Comparison of ENCODE assay signal across 11 cellular contexts in genomic region chr14:32897724-32898064, GRCh38. TPM values are rescaled to one million over a fixed set of nuclear protein-coding genes. Genes with fewer than 3 reads are reported as not detected.
DNase-seq lines count a peak whose midpoint lies in the region; ATAC-seq and TF ChIP-seq lines count a peak whose summit lies in the region.
"Had no signal": no experiment of that assay in that cellular context is flagged by ENCODE, and none has a peak within 500 bp of the region (broad histone marks: within the 10 kb centered on the region; RNA-seq: fewer than 3 reads in every experiment).

No MANE protein-coding gene starts in this region.

- no peaks in the 10 kb centered on the region for H3K9me3 Mint-ChIP-seq in activated naive CD4-positive, alpha-beta T cell treated with anti-CD3 and anti-CD28 coated beads, Interleukin-2, amount 10 ng/mL, durations not matched to agents 7 days and 5 days
- no peaks in the 10 kb centered on the region for H3K9me3 Mint-ChIP-seq in activated naive CD4-positive, alpha-beta T cell treated with anti-CD3 and anti-CD28 coated beads, Interleukin-2, amount 50 U/mL, for 72 hours
- no peaks in the 10 kb centered on the region for H3K9me3 Mint-ChIP-seq in chondrocyte (ENCODE audit: low read depth)
- no peaks in the 10 kb centered on the region for H3K9me3 Mint-ChIP-seq in activated CD4-positive, alpha-beta T cell treated with anti-CD3 and anti-CD28 coated beads for 36 hours (ENCODE audit: low read depth)

- no peaks in the 10 kb centered on the region for H3K27me3 Mint-ChIP-seq in activated naive CD4-positive, alpha-beta T cell treated with anti-CD3 and anti-CD28 coated beads, Interleukin-2, amount 10 ng/mL, durations not matched to agents 7 days and 5 days
- no peaks in the 10 kb centered on the region for H3K27me3 Mint-ChIP-seq in chondrocyte (ENCODE audit: low read depth)
- peaks cover 1% of the 10 kb centered on the region for H3K27me3 Mint-ChIP-seq in activated CD4-positive, alpha-beta T cell treated with anti-CD3 and anti-CD28 coated beads for 36 hours
- H3K27me3 Mint-ChIP-seq: CD8-positive, alpha-beta memory T cell had no signal

- no peaks in the 10 kb centered on the region for H3K36me3 ChIP-seq in urinary bladder (ENCODE audit: insufficient read depth)
- H3K36me3 ChIP-seq: thyroid gland had no signal

- no peaks in the 10 kb centered on the region for H3K4me1 ChIP-seq in mononuclear cell (ENCODE audit: insufficient read depth, low read length)
- H3K4me1 ChIP-seq in urinary bladder (ENCODE audit: insufficient read depth), result no peaks in the 10 kb centered on the region

- H3K9me3 ChIP-seq in mononuclear cell (ENCODE audit: low read depth, low read length), result no peaks in the 10 kb centered on the region
- H3K9me3 ChIP-seq: thyroid gland had no signal

- intact Hi-C loops in activated CD4-positive, alpha-beta T cell treated with anti-CD3 and anti-CD28 coated beads for 36 hours (cut with DNase I, micrococcal nuclease), result no loop called here

- no peak overlapping the region for H3K27ac ChIP-seq in urinary bladder (ENCODE audit: low read depth)

- H3K4me3 Mint-ChIP-seq in activated naive CD4-positive, alpha-beta T cell treated with anti-CD3 and anti-CD28 coated beads, Interleukin-2, amount 10 ng/mL, durations not matched to agents 7 days and 5 days, result peak overlapping the region; percentile 49
- H3K4me3 Mint-ChIP-seq in chondrocyte (ENCODE audit: unreplicated experiment), result peak overlapping the region; percentile 48
- no peak overlapping the region for H3K4me3 Mint-ChIP-seq in activated CD4-positive, alpha-beta T cell treated with anti-CD3 and anti-CD28 coated beads for 36 hours

- TF ChIP-seq CTCF in chondrocyte (IDR thresholded peaks at IDR 0.05), result no peak

- no peak overlapping the region for H3K27ac Mint-ChIP-seq in activated naive CD4-positive, alpha-beta T cell treated with anti-CD3 and anti-CD28 coated beads, Interleukin-2, amount 10 ng/mL, durations not matched to agents 7 days and 5 days
- H3K27ac Mint-ChIP-seq in activated naive CD4-positive, alpha-beta T cell treated with anti-CD3 and anti-CD28 coated beads, Interleukin-2, amount 50 U/mL, for 72 hours, result peak overlapping the region in 1 of 2 donors; percentile 8
- no peak overlapping the region for H3K27ac Mint-ChIP-seq in chondrocyte (ENCODE audit: unreplicated experiment)
- H3K27ac Mint-ChIP-seq in activated CD4-positive, alpha-beta T cell treated with anti-CD3 and anti-CD28 coated beads for 36 hours, result no peak overlapping the region

- no peaks in the 10 kb centered on the region for H3K27me3 ChIP-seq in mononuclear cell (ENCODE audit: insufficient read depth, low read length)
- H3K27me3 ChIP-seq: thyroid gland had no signal

- no peak for DNase-seq in activated naive CD4-positive, alpha-beta T cell treated with anti-CD3 and anti-CD28 coated beads, Interleukin-2, amount 10 ng/mL, durations not matched to agents 7 days and 5 days
- no peak for DNase-seq in activated naive CD4-positive, alpha-beta T cell treated with anti-CD3 and anti-CD28 coated beads, Interleukin-2, amount 50 U/mL, for 72 hours (ENCODE audit: low spot score in 2 of 2)
- DNase-seq in chondrocyte (ENCODE audit: low spot score), result no peak
- DNase-seq in activated CD4-positive, alpha-beta T cell treated with anti-CD3 and anti-CD28 coated beads for 36 hours, result no peak
- DNase-seq: CD8-positive, alpha-beta memory T cell; GOT3; thyroid gland had no signal

- POLR2A ChIA-PET in activated CD4-positive, alpha-beta T cell treated with anti-CD3 and anti-CD28 coated beads for 36 hours (lab: Charles Lee), result no interaction called here

- peak overlapping the region; percentile 17 for H3K4me3 ChIP-seq in mononuclear cell (ENCODE audit: low read length)
- peak overlapping the region; percentile 68 for H3K4me3 ChIP-seq in urinary bladder (ENCODE audit: low read depth, low read length)

- H3K36me3 Mint-ChIP-seq in activated naive CD4-positive, alpha-beta T cell treated with anti-CD3 and anti-CD28 coated beads, Interleukin-2, amount 10 ng/mL, durations not matched to agents 7 days and 5 days, result no peaks in the 10 kb centered on the region
- H3K36me3 Mint-ChIP-seq in activated naive CD4-positive, alpha-beta T cell treated with anti-CD3 and anti-CD28 coated beads, Interleukin-2, amount 50 U/mL, for 72 hours, result no peaks in the 10 kb centered on the region
- no peaks in the 10 kb centered on the region for H3K36me3 Mint-ChIP-seq in chondrocyte (ENCODE audit: low read depth)
- no peaks in the 10 kb centered on the region for H3K36me3 Mint-ChIP-seq in activated CD4-positive, alpha-beta T cell treated with anti-CD3 and anti-CD28 coated beads for 36 hours (ENCODE audit: low read depth)
- H3K36me3 Mint-ChIP-seq: CD8-positive, alpha-beta memory T cell had no signal

- CTCF ChIA-PET in activated naive CD4-positive, alpha-beta T cell treated with anti-CD3 and anti-CD28 coated beads, Interleukin-2, amount 10 ng/mL, durations not matched to agents 7 days and 5 days (lab: Charles Lee), result no interaction called here
- CTCF ChIA-PET in activated CD4-positive, alpha-beta T cell treated with anti-CD3 and anti-CD28 coated beads for 36 hours (lab: Charles Lee), result no interaction called here

- WGBS in urinary bladder, result 75% methylated on average over 6 of the region's 6 CpGs

- ATAC-seq in activated naive CD4-positive, alpha-beta T cell treated with anti-CD3 and anti-CD28 coated beads, Interleukin-2, amount 50 U/mL, for 72 hours, result no peak
- ATAC-seq in HG03439 (IDR thresholded peaks at IDR 0.05; ENCODE audit: unreplicated experiment) (no peak), HG03175 (IDR thresholded peaks at IDR 0.05; ENCODE audit: unreplicated experiment) (no peak)
- ATAC-seq in activated CD4-positive, alpha-beta T cell treated with anti-CD3 and anti-CD28 coated beads for 36 hours, result no peak

- peaks cover 7% of the 10 kb centered on the region for H3K4me1 Mint-ChIP-seq in activated naive CD4-positive, alpha-beta T cell treated with anti-CD3 and anti-CD28 coated beads, Interleukin-2, amount 10 ng/mL, durations not matched to agents 7 days and 5 days
- peaks cover 6% of the 10 kb centered on the region for H3K4me1 Mint-ChIP-seq in chondrocyte (ENCODE audit: low read depth)
- H3K4me1 Mint-ChIP-seq in activated CD4-positive, alpha-beta T cell treated with anti-CD3 and anti-CD28 coated beads for 36 hours, result peaks cover 5% of the 10 kb centered on the region

RNA-seq across cellular contexts. Expression of gene NPAS3, which starts 41.0 kb away (rescaled TPM):
- not detected for total RNA-seq in activated naive CD4-positive, alpha-beta T cell treated with anti-CD3 and anti-CD28 coated beads, Interleukin-2, amount 50 U/mL, for 72 hours
- total RNA-seq in chondrocyte (1.6 to 5.7 TPM (median 2.6 TPM) in 3 replicates), mononuclear cell (not detected), urinary bladder (7.1 TPM)
- 1.0 TPM for polyA plus RNA-seq in urinary bladder
- not detected for total RNA-seq in activated CD4-positive, alpha-beta T cell treated with anti-CD3 and anti-CD28 coated beads for 36 hours
- total RNA-seq: CD8-positive, alpha-beta memory T cell had no signal
- polyA plus RNA-seq: CD8-positive, alpha-beta memory T cell had no signal
